11 cellular contexts compared by ENCODE assay signal in the genomic region with DNA sequence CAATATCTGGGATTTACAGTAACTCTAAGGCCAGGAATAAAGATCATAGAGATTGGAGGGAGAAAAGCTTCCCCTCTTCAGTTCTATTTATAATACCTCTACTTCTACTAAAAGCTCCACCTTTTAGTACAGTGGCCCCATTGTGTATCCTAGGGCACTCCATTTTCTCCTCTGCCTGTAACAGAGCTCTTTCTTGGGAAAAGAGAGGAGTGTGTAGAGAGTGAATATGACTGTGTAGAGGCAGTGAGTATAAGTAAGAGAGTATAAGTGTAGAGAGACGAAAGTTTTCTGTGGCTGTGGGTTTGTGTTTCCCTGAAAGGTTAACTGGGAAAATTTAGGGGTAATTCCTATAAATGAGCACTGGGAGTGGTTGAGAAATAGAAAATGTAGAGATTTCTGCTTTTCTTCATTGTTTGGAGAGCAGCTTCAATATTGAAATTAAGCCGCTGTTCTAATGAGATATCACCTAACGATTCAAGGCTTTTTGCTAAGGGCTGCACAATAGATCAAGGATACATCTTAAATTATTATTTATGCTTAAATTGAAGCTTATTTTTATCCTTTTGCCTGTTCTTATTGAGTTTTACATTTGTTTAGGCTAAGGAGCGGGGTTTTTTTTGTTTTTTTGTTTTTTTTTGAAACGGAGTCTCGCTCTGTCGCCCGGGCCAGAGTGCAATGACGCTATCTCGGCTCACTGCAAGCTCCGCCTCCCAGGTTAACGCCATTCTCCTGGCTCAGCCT. TPM values are rescaled to one million over a fixed set of nuclear protein-coding genes. Genes with fewer than 3 reads are reported as not detected.
A peak's percentile ranks its signal among the peaks of the same experiment; 100 is the strongest.
DNase-seq lines count a peak whose midpoint lies in the region; ATAC-seq, FAIRE-seq and TF ChIP-seq lines count a peak whose summit lies in the region.
"Had no signal": no experiment of that assay in that cellular context is flagged by ENCODE, and none has a peak within 500 bp of the region (broad histone marks: within the 10 kb centered on the region; RNA-seq: fewer than 3 reads in every experiment).

No MANE protein-coding gene starts in this region.

- TF ChIP-seq CTCF in smooth muscle cell (IDR thresholded peaks at IDR 0.05; ENCODE audit: borderline replicate concordance, insufficient read depth, poor library complexity, severe bottlenecking): no peak

- DNase-seq in CD8-positive, alpha-beta memory T cell: no peak
- DNase-seq in T-cell: no peak
- DNase-seq in left ventricle myocardium superior: no peak
- DNase-seq in smooth muscle cell (lab: John Stamatoyannopoulos, UW; ENCODE audit: unreplicated experiment): no peak
- DNase-seq in urothelium cell line (ENCODE audit: low spot score): no peak
- no peak for DNase-seq in cerebellar cortex (ENCODE audit: low spot score)
- DNase-seq in occipital lobe (lab: John Stamatoyannopoulos, UW): no peak
- DNase-seq: activated CD8-positive, alpha-beta memory T cell treated with anti-CD3 and anti-CD28 coated beads, Interleukin-2, amount 50 U/mL, for 4 hours; foreskin fibroblast had no signal

- peaks cover 78% of the 10 kb centered on the region for H4K20me1 ChIP-seq in smooth muscle cell (ENCODE audit: low read depth)

- CTCF ChIA-PET in CD8-positive, alpha-beta memory T cell (lab: Charles Lee): no interaction called here
- CTCF ChIA-PET in T-cell (lab: Charles Lee): interaction anchor here (0.6 to 1.2 kb wide), 2 partner anchors 33 to 131 kb away, joined by 3 to 5 read pairs; no protein-coding TSS in a partner anchor

- H3K9me3 ChIP-seq in CD8-positive, alpha-beta memory T cell (ENCODE audit: low read length): no peaks in the 10 kb centered on the region
- H3K9me3 ChIP-seq in smooth muscle cell (replicated peaks; ENCODE audit: low read depth): no peaks in the 10 kb centered on the region

- peaks cover 7% of the 10 kb centered on the region for H3K36me3 ChIP-seq in CD8-positive, alpha-beta memory T cell (ENCODE audit: insufficient read depth, low read length)
- peaks cover 8% of the 10 kb centered on the region for H3K36me3 ChIP-seq in smooth muscle cell (ENCODE audit: low read depth)

- POLR2A ChIA-PET in CD8-positive, alpha-beta memory T cell (lab: Charles Lee): interaction anchor here (0.6 kb wide), 1 partner anchor 625 kb away, joined by 3 read pairs; no protein-coding TSS in a partner anchor
- POLR2A ChIA-PET in T-cell (lab: Charles Lee): no interaction called here

- 97% methylated on average over 12 of the region's 12 CpGs for WGBS in smooth muscle cell (ENCODE audit: low lambda C conversion rate)

- no peak overlapping the region for H3K4me2 ChIP-seq in smooth muscle cell

- H3K27ac ChIP-seq in CD8-positive, alpha-beta memory T cell (ENCODE audit: low read depth, low read length): no peak overlapping the region
- peak overlapping the region; percentile 3 for H3K27ac ChIP-seq in smooth muscle cell (ENCODE audit: low read depth)

- peak overlapping the region; percentile 12 to 88 (median 68) for H3K27ac Mint-ChIP-seq in CD8-positive, alpha-beta memory T cell
- H3K27ac Mint-ChIP-seq in T-cell: peak overlapping the region; percentile 76 to 79

- intact Hi-C loops in left ventricle myocardium superior (cut with micrococcal nuclease): no loop called here

- no peaks in the 10 kb centered on the region for H3K27me3 Mint-ChIP-seq in CD8-positive, alpha-beta memory T cell
- no peaks in the 10 kb centered on the region for H3K27me3 Mint-ChIP-seq in T-cell

- no peaks in the 10 kb centered on the region for H3K9me3 Mint-ChIP-seq in CD8-positive, alpha-beta memory T cell
- no peaks in the 10 kb centered on the region for H3K9me3 Mint-ChIP-seq in T-cell

- no peaks in the 10 kb centered on the region for H3K27me3 ChIP-seq in CD8-positive, alpha-beta memory T cell (ENCODE audit: insufficient read depth, low read length, poor library complexity, severe bottlenecking)
- no peaks in the 10 kb centered on the region for H3K27me3 ChIP-seq in smooth muscle cell (ENCODE audit: low read depth)

- H3K4me1 Mint-ChIP-seq in CD8-positive, alpha-beta memory T cell: peaks cover 68 to 91% (median 90%) of the 10 kb centered on the region in 3 donors
- peaks cover 73 to 78% (median 75%) of the 10 kb centered on the region in 3 donors for H3K4me1 Mint-ChIP-seq in T-cell

- H3K36me3 Mint-ChIP-seq in CD8-positive, alpha-beta memory T cell: peaks cover 9 to 49% (median 21%) of the 10 kb centered on the region in 3 donors
- H3K36me3 Mint-ChIP-seq in T-cell: peaks cover 47% of the 10 kb centered on the region

- no peak for FAIRE-seq in urothelium cell line (lab: Jason Lieb, UNC)

- ATAC-seq in T-cell (replicated peaks in 1 of 4): no peak
- peak; percentile 11 for ATAC-seq in left ventricle myocardium superior
- ATAC-seq in HG02678 (IDR thresholded peaks at IDR 0.05; ENCODE audit: unreplicated experiment): no peak

- H2AFZ ChIP-seq in smooth muscle cell (ENCODE audit: low read depth): no peak overlapping the region

- no peak overlapping the region for H3K9ac ChIP-seq in smooth muscle cell (ENCODE audit: low read depth)

- H3K79me2 ChIP-seq in smooth muscle cell (ENCODE audit: low read depth): peaks cover 100% of the 10 kb centered on the region

- H3K4me1 ChIP-seq in CD8-positive, alpha-beta memory T cell (ENCODE audit: insufficient read depth, low read length): peaks cover 53% of the 10 kb centered on the region
- peaks cover 16% of the 10 kb centered on the region for H3K4me1 ChIP-seq in smooth muscle cell (ENCODE audit: low read depth)

- H3K4me3 Mint-ChIP-seq in CD8-positive, alpha-beta memory T cell: peak overlapping the region in 5 of 7 donors; percentile 15 to 81 (median 29)
- H3K4me3 Mint-ChIP-seq in T-cell: peak overlapping the region in 1 of 3 donors; percentile 6

- peaks cover 8% of the 10 kb centered on the region for H3F3A ChIP-seq in smooth muscle cell (ENCODE audit: low read depth)

- no peak overlapping the region for H3K4me3 ChIP-seq in CD8-positive, alpha-beta memory T cell (ENCODE audit: low read length)
- no peak overlapping the region for H3K4me3 ChIP-seq in smooth muscle cell
- H3K4me3 ChIP-seq: lung had no signal

RNA-seq across cellular contexts. Expression of a gene that starts 6.8 kb away (rescaled TPM):
- 100 to 1,000 TPM; 173 to 176 TPM for total RNA-seq in CD8-positive, alpha-beta memory T cell
- 151 TPM for polyA plus RNA-seq in CD8-positive, alpha-beta memory T cell
- 100 to 1,000 TPM; 125 to 158 (median 127) TPM for total RNA-seq in T-cell
- 35.4 TPM for total RNA-seq in left ventricle myocardium superior
- total RNA-seq in smooth muscle cell: 184 and 185 TPM in 2 replicates
- polyA plus RNA-seq in smooth muscle cell: 59.3 and 80.8 TPM in 2 replicates
- 41.0 TPM for total RNA-seq in occipital lobe

RNA-seq across cellular contexts. Expression of a gene that starts 42.8 kb away (rescaled TPM):
- under 1 TPM; 0.50 to 0.64 TPM for total RNA-seq in CD8-positive, alpha-beta memory T cell
- not detected for polyA plus RNA-seq in CD8-positive, alpha-beta memory T cell
- total RNA-seq in T-cell (under 1 TPM; 0.61 to 0.85 (median 0.70) TPM), left ventricle myocardium superior (4.9 TPM), smooth muscle cell (0.90 and 2.3 TPM in 2 replicates), occipital lobe (6.1 TPM)
- 0.08 and 1.3 TPM in 2 replicates for polyA plus RNA-seq in smooth muscle cell
